ENCODE assay signal across 10 cellular contexts in genomic region chr7:6399351-6399750, GRCh38. TPM values are rescaled to one million over a fixed set of nuclear protein-coding genes. Genes with fewer than 3 reads are reported as not detected.
DNase-seq lines count a peak whose midpoint lies in the region; FAIRE-seq and TF ChIP-seq lines count a peak whose summit lies in the region.
"Had no signal": no experiment of that assay in that cellular context is flagged by ENCODE, and none has a peak within 500 bp of the region (broad histone marks: within the 10 kb centered on the region; RNA-seq: fewer than 3 reads in every experiment).

No MANE protein-coding gene starts in this region.

- H3F3A ChIP-seq in GM23248 (ENCODE audit: insufficient read depth), result peaks cover 38% of the 10 kb centered on the region

- H3K27me3 ChIP-seq in GM23248 (replicated peaks; ENCODE audit: insufficient read depth) (no peaks in the 10 kb centered on the region), left ventricle myocardium inferior (ENCODE audit: low read depth) (no peaks in the 10 kb centered on the region)
- H3K27me3 ChIP-seq: BE2C, pancreas had no signal

- H3K9ac ChIP-seq in GM23248, result no peak overlapping the region

- DNase-seq in GM23248 (no peak), left ventricle myocardium inferior (no peak), GM12891 (ENCODE audit: insufficient read length, low spot score) (no peak), ecto neural progenitor cell (ENCODE audit: low spot score) (no peak), globus pallidus (ENCODE audit: low spot score) (no peak), ureter (ENCODE audit: low spot score) (no peak)
- DNase-seq: BE2C, pancreas had no signal

- no peak overlapping the region for H2AFZ ChIP-seq in GM23248

- H3K36me3 ChIP-seq in GM23248 (ENCODE audit: low read depth) (peaks cover 48% of the 10 kb centered on the region), left ventricle myocardium inferior (peaks cover 40% of the 10 kb centered on the region)

- no peak for TF ChIP-seq CTCF in left ventricle myocardium inferior (IDR thresholded peaks at IDR 0.05; ENCODE audit: borderline replicate concordance)

- no peaks in the 10 kb centered on the region for H3K9me3 ChIP-seq in GM23248 (ENCODE audit: low read depth)
- H3K9me3 ChIP-seq in left ventricle myocardium inferior (replicated peaks), result no peaks in the 10 kb centered on the region
- H3K9me3 ChIP-seq: BE2C, pancreas had no signal

- 79 to 83% methylated on average over 8 of the region's 8 CpGs for WGBS in GM23248 (ENCODE audit: low coverage in 1 of 2, low lambda C conversion rate in 2 of 2, missing lambda C conversion rate in 2 of 2), 2 experiments

- intact Hi-C loops in left ventricle myocardium inferior (cut with micrococcal nuclease), result no loop called here

- H3K27ac ChIP-seq in GM23248, result peak overlapping the region; percentile 3; the same call in 1 of the 2 replicates
- peak overlapping the region; percentile 59 for H3K27ac ChIP-seq in angular gyrus (ENCODE audit: low read depth, low read length)
- H3K27ac ChIP-seq in left ventricle myocardium inferior (replicated peaks), result peak overlapping the region; percentile 39
- peak overlapping the region in 17 of 21 experiments; percentile 13 to 70 (median 55) for H3K27ac ChIP-seq in skin epidermis

- H3K4me3 ChIP-seq in GM23248, result no peak overlapping the region
- peak overlapping the region; percentile 37 for H3K4me3 ChIP-seq in left ventricle myocardium inferior
- H3K4me3 ChIP-seq in skin epidermis, result no peak overlapping the region
- H3K4me3 ChIP-seq: pancreas had no signal

- peaks cover 100% of the 10 kb centered on the region for H3K79me2 ChIP-seq in GM23248 (ENCODE audit: insufficient read depth)

- no peaks in the 10 kb centered on the region for H3K9me2 ChIP-seq in GM23248 (ENCODE audit: insufficient read depth)

- no peak overlapping the region for H3K4me2 ChIP-seq in GM23248 (ENCODE audit: unreplicated experiment)

- no peak for TF ChIP-seq POLR2A in GM12891 (IDR thresholded peaks at IDR 0.05; ENCODE audit: low read depth, low read length)

- H3K4me1 ChIP-seq in GM23248 (ENCODE audit: insufficient read depth), result peaks cover 27% of the 10 kb centered on the region
- peaks cover 68% of the 10 kb centered on the region for H3K4me1 ChIP-seq in left ventricle myocardium inferior
- H3K4me1 ChIP-seq: BE2C had no signal

- in situ Hi-C loops in GM23248 (cut with MboI), result no loop called here

- no peak for FAIRE-seq in GM12891 (lab: Jason Lieb, UNC)
- FAIRE-seq: pancreas had no signal

- H4K20me1 ChIP-seq in GM23248 (ENCODE audit: insufficient read depth), result peaks cover 47% of the 10 kb centered on the region

TF ChIP-seq in GM12891, 5 proteins besides CTCF, POLR2A, EP300 and RAD21:
- no peak for TF ChIP-seq POU2F2 (IDR thresholded peaks at IDR 0.05; ENCODE audit: low read depth, low read length)
- TF ChIP-seq SPI1 (IDR thresholded peaks at IDR 0.05; ENCODE audit: low read depth, low read length), result no peak
- no peak for TF ChIP-seq TAF1 (IDR thresholded peaks at IDR 0.05; ENCODE audit: low read depth, low read length)
- TF ChIP-seq PAX5 (IDR thresholded peaks at IDR 0.05; ENCODE audit: insufficient read depth, low read length, severe bottlenecking), result no peak
- no peak for TF ChIP-seq POLR2AphosphoS5 (IDR thresholded peaks at IDR 0.05; ENCODE audit: low read depth, low read length)

RNA-seq across cellular contexts. Expression of gene RAC1, which starts 25.0 kb away (rescaled TPM):
- total RNA-seq in GM23248 (2014; rRNA removed; shearing (Covaris generic)), result 68.8 and 95.4 TPM in 2 replicates
- polyA plus RNA-seq in GM23248 (2016; fragmentation: Nextera tagmentation; extraction: Ambion mirVana), result 612 and 613 TPM in 2 replicates
- total RNA-seq in left ventricle myocardium inferior (135 TPM), ureter (276 TPM)
- 103 TPM for polyA plus RNA-seq in GM12891 (2012; ENCODE audit: low read depth, missing spikeins)

RNA-seq across cellular contexts. Expression of gene DAGLB, which starts 48.4 kb away (rescaled TPM):
- total RNA-seq in GM23248 (2014; rRNA removed; shearing (Covaris generic)), result 31.7 and 37.6 TPM in 2 replicates
- polyA plus RNA-seq in GM23248 (2016; fragmentation: Nextera tagmentation; extraction: Ambion mirVana), result 24.8 and 26.7 TPM in 2 replicates
- 6.0 TPM for total RNA-seq in left ventricle myocardium inferior
- polyA plus RNA-seq in GM12891 (2012; ENCODE audit: low read depth, missing spikeins), result 4.4 TPM
- 16.8 TPM for total RNA-seq in ureter

RNA-seq across cellular contexts. Expression of gene FAM220A, which starts 50.6 kb away (rescaled TPM):
- 18.0 and 23.7 TPM in 2 replicates for total RNA-seq in GM23248 (2014; rRNA removed; shearing (Covaris generic))
- 21.0 and 21.1 TPM in 2 replicates for polyA plus RNA-seq in GM23248 (2016; fragmentation: Nextera tagmentation; extraction: Ambion mirVana)
- total RNA-seq in left ventricle myocardium inferior (24.4 TPM), ureter (13.8 TPM)
- polyA plus RNA-seq in GM12891 (2012; ENCODE audit: low read depth, missing spikeins), result 8.0 TPM

Comparison
In these comparisons a context has a peak if more than half of its experiments do, and no peak if none do; other contexts are left out.
1. H3K27ac ChIP-seq: peak in every context shown above with its lines; median percentile 59 in angular gyrus; 55 in skin epidermis; 39 in left ventricle myocardium inferior; 3 in GM23248.